1 cellular context compared by ENCODE assay signal in the genomic region with DNA sequence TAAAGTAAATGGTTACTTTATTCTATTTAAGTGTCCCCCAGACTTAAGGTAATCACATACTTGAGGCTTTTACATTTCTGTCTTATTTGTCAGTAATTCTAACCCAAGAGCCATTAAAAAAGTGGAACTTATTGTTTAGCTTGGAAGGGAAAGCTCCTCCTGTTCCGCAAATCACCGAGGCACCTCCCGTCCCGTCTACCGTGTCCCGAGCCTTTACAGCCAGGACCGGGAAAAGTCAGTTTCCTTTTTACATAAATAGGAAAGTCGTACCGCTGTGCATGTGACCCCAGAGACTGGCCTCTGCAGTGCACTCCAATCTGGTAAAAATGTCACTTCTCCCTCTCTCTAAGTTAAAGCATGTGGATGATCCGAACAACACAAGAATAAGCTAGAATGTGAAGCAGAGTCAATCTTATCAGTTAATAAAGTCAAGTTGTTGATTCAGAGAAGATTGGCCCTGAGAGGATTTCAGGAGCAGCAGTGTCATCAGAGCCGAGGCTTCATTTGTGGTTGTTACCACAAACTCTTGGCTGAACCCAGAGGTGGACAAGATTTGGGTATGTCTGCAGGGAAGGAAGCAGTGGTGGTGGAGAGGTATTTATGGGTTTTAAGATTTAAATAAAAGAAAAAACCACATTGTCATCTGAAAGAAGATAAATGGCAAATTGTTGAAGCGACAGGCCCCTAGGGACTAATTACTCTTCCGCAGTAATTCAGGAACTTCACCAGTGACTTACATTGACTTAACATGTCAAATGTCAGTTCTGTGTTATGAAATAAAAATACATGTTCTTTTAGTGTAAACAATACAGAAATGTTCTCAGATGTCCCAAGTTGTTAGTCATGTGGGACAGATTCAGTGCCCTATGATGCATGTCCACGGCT.
TF ChIP-seq lines count a peak whose summit lies in the region.

No MANE protein-coding gene starts in this region.

TF ChIP-seq in SK-N-SH, 30 proteins besides CTCF, POLR2A, EP300 and RAD21 (continued from another document):
- TF ChIP-seq, protein P1, sequence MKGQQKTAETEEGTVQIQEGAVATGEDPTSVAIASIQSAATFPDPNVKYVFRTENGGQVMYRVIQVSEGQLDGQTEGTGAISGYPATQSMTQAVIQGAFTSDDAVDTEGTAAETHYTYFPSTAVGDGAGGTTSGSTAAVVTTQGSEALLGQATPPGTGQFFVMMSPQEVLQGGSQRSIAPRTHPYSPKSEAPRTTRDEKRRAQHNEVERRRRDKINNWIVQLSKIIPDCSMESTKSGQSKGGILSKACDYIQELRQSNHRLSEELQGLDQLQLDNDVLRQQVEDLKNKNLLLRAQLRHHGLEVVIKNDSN (IDR thresholded peaks at IDR 0.05; ENCODE audit: borderline replicate concordance, low read depth), result no peak
